1 cellular context compared by ENCODE assay signal in genomic region chr1:80047791-80048190, GRCh38.
TF ChIP-seq lines count a peak whose summit lies in the region.

No MANE protein-coding gene starts in this region.

TF ChIP-seq in IMR-90, 13 proteins besides CTCF, POLR2A, EP300 and RAD21 (continued from another document):
- TF ChIP-seq USF2 (IDR thresholded peaks at IDR 0.05; ENCODE audit: low read depth, low read length) (no peak), MAZ (IDR thresholded peaks at IDR 0.05; ENCODE audit: borderline replicate concordance, low read depth, low read length) (no peak), NFE2L2 (IDR thresholded peaks at IDR 0.05; ENCODE audit: low read depth, low read length) (no peak), ELK1 (IDR thresholded peaks at IDR 0.05; ENCODE audit: borderline replicate concordance, low read depth, low read length) (no peak)
